8 cellular contexts compared by ENCODE assay signal in the genomic region with DNA sequence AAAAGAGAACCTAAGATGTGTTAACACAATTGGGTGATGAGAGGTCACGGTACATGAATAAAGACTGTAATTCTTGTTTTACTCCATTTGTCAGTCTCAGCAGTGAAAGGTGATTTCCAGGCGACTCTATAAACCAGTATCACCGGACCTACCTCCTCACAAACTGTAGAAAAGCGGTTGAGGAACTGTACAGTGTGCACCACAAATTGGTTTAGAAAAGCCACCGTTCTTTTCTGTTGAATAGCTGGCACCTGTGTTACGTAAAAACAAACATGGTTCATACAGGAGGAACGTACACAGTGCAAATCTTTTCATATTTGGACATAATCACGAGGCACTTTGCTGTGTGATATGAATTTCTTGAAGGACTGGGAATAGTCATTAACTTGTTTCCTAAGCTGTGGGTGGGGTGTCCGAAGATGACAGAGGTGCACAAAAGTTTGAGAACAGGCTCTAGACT. TPM values are rescaled to one million over a fixed set of nuclear protein-coding genes. Genes with fewer than 3 reads are reported as not detected.
DNase-seq lines count a peak whose midpoint lies in the region; ATAC-seq, FAIRE-seq and TF ChIP-seq lines count a peak whose summit lies in the region.

No MANE protein-coding gene starts in this region.

- H3K79me2 ChIP-seq in DOHH2 (ENCODE audit: control insufficient read depth, low read length) = peaks cover 8% of the 10 kb centered on the region

- H4K91ac ChIP-seq in IMR-90 (ENCODE audit: insufficient read depth, low read depth, low read length) = peak overlapping the region; percentile 75

- in situ Hi-C loops in IMR-90 (cut with MboI; ENCODE audit: low sequenced_read_pairs) = no loop called here
- in situ Hi-C loops in astrocyte of the cerebellum (cut with HindIII; ENCODE audit: low sequenced_read_pairs) = no loop called here

- WGBS in IMR-90 (ENCODE audit: extremely low coverage in 2 of 2, insufficient read length in 1 of 2), 2 experiments = 33% methylated on average over 1 of the region's 9 CpGs; no CpG with 5 or more reads in 1 of the 2 experiments

- H3K9me1 ChIP-seq in IMR-90 (ENCODE audit: insufficient read depth, low read length) = no peaks in the 10 kb centered on the region

- H3K36me3 ChIP-seq in DOHH2 (ENCODE audit: control insufficient read depth, low read length) (peaks cover 37% of the 10 kb centered on the region), IMR-90 (ENCODE audit: control insufficient read depth, insufficient read depth, low read length) (peaks cover 3% of the 10 kb centered on the region; the same call in 1 of the 2 replicates), kidney (ENCODE audit: control insufficient read depth in 1 of 2, insufficient read depth in 2 of 2, low read length in 2 of 2) (peaks cover 2 to 12% of the 10 kb centered on the region in 2 donors)

- no peaks in the 10 kb centered on the region for H4K20me1 ChIP-seq in DOHH2 (ENCODE audit: control insufficient read depth, insufficient read depth, low read depth, low read length)
- no peaks in the 10 kb centered on the region for H4K20me1 ChIP-seq in IMR-90 (ENCODE audit: insufficient read depth, low read length)

- TF ChIP-seq RAD21 in IMR-90 (IDR thresholded peaks at IDR 0.05; ENCODE audit: low read length) = no peak

- H2BK120ac ChIP-seq in IMR-90 (ENCODE audit: low read depth, low read length) = no peak overlapping the region

- FAIRE-seq in kidney (lab: Jason Lieb, UNC) = no peak

- H3K9me3 ChIP-seq in DOHH2 (ENCODE audit: control insufficient read depth, insufficient read depth, low read length) = no peaks in the 10 kb centered on the region
- no peaks in the 10 kb centered on the region for H3K9me3 ChIP-seq in IMR-90 (ENCODE audit: control insufficient read depth, insufficient read depth, low read length)
- H3K9me3 ChIP-seq in kidney (ENCODE audit: control insufficient read depth in 1 of 2, low read length in 2 of 2) = no peaks in the 10 kb centered on the region

- peaks cover 9 to 10% of the 10 kb centered on the region in 2 experiments; a peak in 3 of 4 replicates for H3K79me1 ChIP-seq in IMR-90 (ENCODE audit: low read depth in 1 of 2, low read length in 2 of 2)

- H3K27ac ChIP-seq in DOHH2 (ENCODE audit: low read depth, low read length) (peak overlapping the region; percentile 12; the same call in 1 of the 2 replicates), IMR-90 (ENCODE audit: insufficient read depth, low read length) (peak overlapping the region; percentile 75), kidney (ENCODE audit: low read depth in 2 of 2, low read length in 2 of 2) (peak overlapping the region; percentile 60 to 85)

- POLR2A ChIA-PET in IMR-90 (lab: Charles Lee; ENCODE audit: unreplicated experiment) = interaction anchor here (0.7 kb wide), 1 partner anchor 23 kb away, joined by 3 read pairs; no protein-coding TSS in a partner anchor

- peaks cover 0 to 6% of the 10 kb centered on the region in 2 donors for H3K9me3 Mint-ChIP-seq in stimulated activated naive CD8-positive, alpha-beta T cell treated with anti-CD3 and anti-CD28 coated beads, Interleukin-15, amount 100 ng/mL, for 72 hours

- peak overlapping the region; percentile 76 for H3K4me3 ChIP-seq in DOHH2 (ENCODE audit: low read length)
- peak overlapping the region; percentile 79 for H3K4me3 ChIP-seq in IMR-90 (ENCODE audit: insufficient read depth, low read depth, low read length)
- peak overlapping the region; percentile 87 for H3K4me3 ChIP-seq in astrocyte of the cerebellum (ENCODE audit: low read depth, low read length)
- H3K4me3 ChIP-seq in kidney (ENCODE audit: low read length in 2 of 2) = peak overlapping the region; percentile 98 to 99

- peak overlapping the region; percentile 80 for H3K4ac ChIP-seq in IMR-90 (ENCODE audit: low read depth, low read length)

- H3K9me2 ChIP-seq in DOHH2 (replicated peaks; ENCODE audit: control insufficient read depth, low read length) = no peaks in the 10 kb centered on the region

- H3K9ac ChIP-seq in IMR-90 (ENCODE audit: low read depth, low read length) (peak overlapping the region; percentile 93), kidney (ENCODE audit: low read length in 2 of 2) (peak overlapping the region; percentile 98 to 99)

- peak overlapping the region; percentile 44 for H3K18ac ChIP-seq in IMR-90 (ENCODE audit: low read depth, low read length)

- DNase-seq in IMR-90 (peak; percentile 1), astrocyte of the cerebellum (ENCODE audit: low read depth) (no peak), kidney (no peak), NCI-H146 (lab: John Stamatoyannopoulos, UW) (no peak)
- DNase-seq in stimulated activated naive CD8-positive, alpha-beta T cell treated with anti-CD3 and anti-CD28 coated beads, Interleukin-15, amount 100 ng/mL, for 72 hours = peak; percentile 53 to 72
- DNase-seq in activated CD4-positive, alpha-beta T cell treated with anti-CD3 and anti-CD28 coated beads, Interleukin-2, amount 50 U/mL, for 4 hours = no peak

- dilution Hi-C loops in IMR-90 (cut with HindIII; ENCODE audit: low sequenced_read_pairs, unreplicated experiment) = no loop called here

- CTCF ChIA-PET in IMR-90 (lab: Yijun Ruan, JAX) = interaction anchor here (1.0 kb wide), 1 partner anchor 331 kb away, joined by 3 read pairs; no protein-coding TSS in a partner anchor

- TF ChIP-seq CTCF in DOHH2 (IDR thresholded peaks at IDR 0.05; ENCODE audit: low read depth, low read length, poor library complexity, severe bottlenecking) (no peak), IMR-90 (conservative IDR thresholded peaks at IDR 0.05; ENCODE audit: low read depth, low read length) (no peak), astrocyte of the cerebellum (IDR thresholded peaks at IDR 0.05; ENCODE audit: low read depth, low read length, missing control alignments) (no peak), kidney (IDR thresholded peaks at IDR 0.05; ENCODE audit: borderline replicate concordance, extremely low read depth, insufficient read depth) (no peak)

- H3K4me1 Mint-ChIP-seq in stimulated activated naive CD8-positive, alpha-beta T cell treated with anti-CD3 and anti-CD28 coated beads, Interleukin-15, amount 100 ng/mL, for 72 hours = peaks cover 52% of the 10 kb centered on the region

- H3F3A ChIP-seq in DOHH2 (ENCODE audit: control insufficient read depth, insufficient read depth) = no peaks in the 10 kb centered on the region

- H4K5ac ChIP-seq in IMR-90 (ENCODE audit: low read depth, low read length) = peak overlapping the region; percentile 85

- H2BK15ac ChIP-seq in IMR-90 (ENCODE audit: low read depth, low read length) = 0 out of 3 replicates have a peak overlapping the region, but pooled peaks have one; percentile 15

- peak overlapping the region; percentile 71 for H2BK5ac ChIP-seq in IMR-90 (ENCODE audit: low read depth, low read length, poor library complexity, severe bottlenecking)

- H2AFZ ChIP-seq in IMR-90 (replicated peaks; ENCODE audit: low read length, poor library complexity) = peak overlapping the region; percentile 95

- H2AK9ac ChIP-seq in IMR-90 (replicated peaks; ENCODE audit: low read depth, low read length, poor library complexity) = peak overlapping the region; percentile 78

- ATAC-seq in GM21447 (IDR thresholded peaks at IDR 0.05; ENCODE audit: unreplicated experiment) (peak; percentile 39), IMR-90 (ENCODE audit: low read depth) (no peak)
- peak; percentile 85 for ATAC-seq in stimulated activated naive CD8-positive, alpha-beta T cell treated with anti-CD3 and anti-CD28 coated beads, Interleukin-15, amount 100 ng/mL, for 72 hours

- H3K14ac ChIP-seq in IMR-90 (replicated peaks; ENCODE audit: low read depth, low read length) = peak overlapping the region; percentile 81

- BruUV-seq in IMR-90 (replicated peaks; lab: Mats Ljungman, UMichigan) = TSS peak; percentile 57

- intact Hi-C loops in IMR-90 (cut with micrococcal nuclease) (no loop called here), kidney (cut with DNase I) (no loop called here)

- no peak for TF ChIP-seq POLR2A in IMR-90 (IDR thresholded peaks at IDR 0.05; ENCODE audit: low read depth, low read length)

- H2AK5ac ChIP-seq in IMR-90 (ENCODE audit: low read depth, low read length) = peak overlapping the region; percentile 25; the same call in 1 of the 2 replicates

- peak overlapping the region; percentile 84 for H3K56ac ChIP-seq in IMR-90 (ENCODE audit: extremely low read depth, insufficient read depth, low read length)

- H3K4me2 ChIP-seq in DOHH2 (ENCODE audit: low read length) = peak overlapping the region; percentile 83
- peak overlapping the region; percentile 92 for H3K4me2 ChIP-seq in IMR-90 (ENCODE audit: low read depth, low read length)

- H3K23ac ChIP-seq in IMR-90 (ENCODE audit: low read depth, low read length) = peak overlapping the region; percentile 71

- peaks cover 8% of the 10 kb centered on the region for H3K27me3 Mint-ChIP-seq in stimulated activated naive CD8-positive, alpha-beta T cell treated with anti-CD3 and anti-CD28 coated beads, Interleukin-15, amount 100 ng/mL, for 72 hours

- H3K4me1 ChIP-seq in DOHH2 (ENCODE audit: control insufficient read depth, low read length) = peaks cover 9% of the 10 kb centered on the region
- no peaks in the 10 kb centered on the region for H3K4me1 ChIP-seq in IMR-90 (ENCODE audit: control insufficient read depth, insufficient read depth, low read length)
- peaks cover 0 to 4% of the 10 kb centered on the region in 2 donors for H3K4me1 ChIP-seq in kidney (ENCODE audit: control insufficient read depth in 1 of 2, insufficient read depth in 1 of 2, low read depth in 1 of 2, low read length in 2 of 2)

- H3K4me3 Mint-ChIP-seq in stimulated activated naive CD8-positive, alpha-beta T cell treated with anti-CD3 and anti-CD28 coated beads, Interleukin-15, amount 100 ng/mL, for 72 hours = peak overlapping the region; percentile 88 to 91

- H3K27ac Mint-ChIP-seq in stimulated activated naive CD8-positive, alpha-beta T cell treated with anti-CD3 and anti-CD28 coated beads, Interleukin-15, amount 100 ng/mL, for 72 hours = peak overlapping the region; percentile 94 to 98

- no peak overlapping the region for H2BK20ac ChIP-seq in IMR-90 (ENCODE audit: low read depth, low read length)

- H3K27me3 ChIP-seq in DOHH2 (ENCODE audit: control insufficient read depth, low read length) (no peaks in the 10 kb centered on the region), IMR-90 (ENCODE audit: control insufficient read depth, insufficient read depth, low read length) (no peaks in the 10 kb centered on the region)

- peak overlapping the region; percentile 92 to 95 for H4K8ac ChIP-seq in IMR-90 (ENCODE audit: low read depth in 2 of 2, low read length in 2 of 2)

RNA-seq across cellular contexts. Expression of gene WASHC3, which starts 0.7 kb away (rescaled TPM):
- total RNA-seq in IMR-90 (2012; rRNA removed) = 82.8 and 87.1 TPM in 2 replicates
- 52.7 and 54.8 TPM in 2 replicates for polyA plus RNA-seq in IMR-90 (2012; rRNA removed)
- 16.0 and 23.8 TPM in 2 replicates for polyA plus RNA-seq in IMR-90 (2012; cell fraction: cytosol; rRNA removed)
- polyA plus RNA-seq in IMR-90 (2012; cell fraction: nucleus; rRNA removed; ENCODE audit: low replicate concordance) = 5.5 and 36.4 TPM in 2 replicates
- 33.0 TPM for total RNA-seq in kidney
- 95.9 TPM for polyA plus RNA-seq in kidney (ENCODE audit: insufficient read depth, low read depth, low replicate concordance)

RNA-seq across cellular contexts. Expression of gene NUP37, which starts 58.8 kb away (rescaled TPM):
- total RNA-seq in IMR-90 (2012; rRNA removed) (55.0 and 71.9 TPM in 2 replicates), kidney (23.2 TPM)
- polyA plus RNA-seq in IMR-90 (2012; rRNA removed) (28.4 and 41.1 TPM in 2 replicates), kidney (ENCODE audit: insufficient read depth, low read depth, low replicate concordance) (26.7 TPM)
- 5.5 and 8.4 TPM in 2 replicates for polyA plus RNA-seq in IMR-90 (2012; cell fraction: cytosol; rRNA removed)
- 2.2 and 18.7 TPM in 2 replicates for polyA plus RNA-seq in IMR-90 (2012; cell fraction: nucleus; rRNA removed; ENCODE audit: low replicate concordance)

RNA-seq across cellular contexts. Expression of gene PARPBP, which starts 58.9 kb away (rescaled TPM):
- total RNA-seq in IMR-90 (2012; rRNA removed) = 7.2 and 15.6 TPM in 2 replicates
- polyA plus RNA-seq in IMR-90 (2012; rRNA removed) = 3.0 and 4.8 TPM in 2 replicates
- polyA plus RNA-seq in IMR-90 (2012; cell fraction: cytosol; rRNA removed) = 0.44 and 1.1 TPM in 2 replicates
- polyA plus RNA-seq in IMR-90 (2012; cell fraction: nucleus; rRNA removed; ENCODE audit: low replicate concordance) = 0.71 and 4.1 TPM in 2 replicates
- total RNA-seq in kidney = 2.8 TPM
- 1.1 TPM for polyA plus RNA-seq in kidney (ENCODE audit: insufficient read depth, low read depth, low replicate concordance)

Comparison
In these comparisons a context has a peak if more than half of its experiments do, and no peak if none do; other contexts are left out.
1. H3K27ac ChIP-seq: peak in every context shown above with its lines; median percentile 75 in IMR-90; 72 in kidney; 12 in DOHH2.
2. DNase-seq: peak in IMR-90 (single experiment) and stimulated activated naive CD8-positive, alpha-beta T cell treated with anti-CD3 and anti-CD28 coated beads, Interleukin-15, amount 100 ng/mL, for 72 hours (2 of 2); none in astrocyte of the cerebellum (single experiment), kidney (single experiment), NCI-H146 (single experiment) and activated CD4-positive, alpha-beta T cell treated with anti-CD3 and anti-CD28 coated beads, Interleukin-2, amount 50 U/mL, for 4 hours (0 of 2).
3. Peak in every context shown above with its lines, with median percentiles within 50 percentile points of each other: H3K4me3 ChIP-seq.